Comparison of ENCODE assay signal across 1 cellular context in the genomic region with DNA sequence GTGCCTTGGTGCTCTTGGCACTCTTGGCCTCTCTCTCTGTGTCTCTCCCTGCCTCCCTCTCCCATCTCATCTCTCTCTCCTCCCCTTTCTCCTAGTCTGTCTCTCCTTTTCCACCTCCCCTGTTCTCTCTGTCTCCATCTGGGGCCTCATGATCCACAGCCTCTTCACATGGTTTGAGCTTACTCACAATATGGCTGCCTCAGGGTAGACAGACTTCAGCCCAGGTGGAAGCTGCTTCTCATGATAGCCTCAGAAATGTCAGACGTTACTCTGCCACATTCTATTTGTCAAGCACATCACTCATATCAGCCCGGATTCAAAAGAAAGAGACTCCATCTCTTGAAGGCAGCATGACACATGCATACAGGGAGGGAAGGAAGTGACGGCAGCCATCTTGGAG.
TF ChIP-seq lines count a peak whose summit lies in the region.

No MANE protein-coding gene starts in this region.

TF ChIP-seq in K562, 482 proteins besides CTCF, POLR2A, EP300 and RAD21:
- peak in 2 of 3 experiments; percentile 52 to 80 for TF ChIP-seq YY1 (IDR thresholded peaks at IDR 0.05; ENCODE audit: borderline replicate concordance in 1 of 3, control insufficient read depth in 1 of 3, extremely low read depth in 1 of 3, insufficient read depth in 3 of 3, insufficient read length in 1 of 3, insufficient replicate concordance in 2 of 3, low read depth in 1 of 3, low read length in 2 of 3)
- no peak for TF ChIP-seq ZKSCAN8 (CRISPR knock-in tag; IDR thresholded peaks at IDR 0.05)
- TF ChIP-seq, protein P1, sequence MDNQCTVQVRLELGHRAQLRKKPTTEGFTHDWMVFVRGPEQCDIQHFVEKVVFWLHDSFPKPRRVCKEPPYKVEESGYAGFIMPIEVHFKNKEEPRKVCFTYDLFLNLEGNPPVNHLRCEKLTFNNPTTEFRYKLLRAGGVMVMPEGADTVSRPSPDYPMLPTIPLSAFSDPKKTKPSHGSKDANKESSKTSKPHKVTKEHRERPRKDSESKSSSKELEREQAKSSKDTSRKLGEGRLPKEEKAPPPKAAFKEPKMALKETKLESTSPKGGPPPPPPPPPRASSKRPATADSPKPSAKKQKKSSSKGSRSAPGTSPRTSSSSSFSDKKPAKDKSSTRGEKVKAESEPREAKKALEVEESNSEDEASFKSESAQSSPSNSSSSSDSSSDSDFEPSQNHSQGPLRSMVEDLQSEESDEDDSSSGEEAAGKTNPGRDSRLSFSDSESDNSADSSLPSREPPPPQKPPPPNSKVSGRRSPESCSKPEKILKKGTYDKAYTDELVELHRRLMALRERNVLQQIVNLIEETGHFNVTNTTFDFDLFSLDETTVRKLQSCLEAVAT (IDR thresholded peaks at IDR 0.05), result no peak
- 0 out of 4 replicates have a peak, but pooled peaks of 1 of the 2 experiments have one; percentile 34 for TF ChIP-seq TRIM24 (IDR thresholded peaks at IDR 0.05)
- no peak for TF ChIP-seq PCBP1 (IDR thresholded peaks at IDR 0.05; ENCODE audit: low read depth, low read length, poor library complexity, severe bottlenecking)
- TF ChIP-seq, protein P2, sequence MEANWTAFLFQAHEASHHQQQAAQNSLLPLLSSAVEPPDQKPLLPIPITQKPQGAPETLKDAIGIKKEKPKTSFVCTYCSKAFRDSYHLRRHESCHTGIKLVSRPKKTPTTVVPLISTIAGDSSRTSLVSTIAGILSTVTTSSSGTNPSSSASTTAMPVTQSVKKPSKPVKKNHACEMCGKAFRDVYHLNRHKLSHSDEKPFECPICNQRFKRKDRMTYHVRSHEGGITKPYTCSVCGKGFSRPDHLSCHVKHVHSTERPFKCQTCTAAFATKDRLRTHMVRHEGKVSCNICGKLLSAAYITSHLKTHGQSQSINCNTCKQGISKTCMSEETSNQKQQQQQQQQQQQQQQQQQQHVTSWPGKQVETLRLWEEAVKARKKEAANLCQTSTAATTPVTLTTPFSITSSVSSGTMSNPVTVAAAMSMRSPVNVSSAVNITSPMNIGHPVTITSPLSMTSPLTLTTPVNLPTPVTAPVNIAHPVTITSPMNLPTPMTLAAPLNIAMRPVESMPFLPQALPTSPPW (CRISPR knock-in tag; IDR thresholded peaks at IDR 0.05), result no peak
- TF ChIP-seq ZNF778 (CRISPR knock-in tag; IDR thresholded peaks at IDR 0.05), result no peak
- no peak for TF ChIP-seq TRIM28 (IDR thresholded peaks at IDR 0.05)
- TF ChIP-seq MCM5 (IDR thresholded peaks at IDR 0.05; ENCODE audit: low read depth), result no peak
- TF ChIP-seq, protein P3, sequence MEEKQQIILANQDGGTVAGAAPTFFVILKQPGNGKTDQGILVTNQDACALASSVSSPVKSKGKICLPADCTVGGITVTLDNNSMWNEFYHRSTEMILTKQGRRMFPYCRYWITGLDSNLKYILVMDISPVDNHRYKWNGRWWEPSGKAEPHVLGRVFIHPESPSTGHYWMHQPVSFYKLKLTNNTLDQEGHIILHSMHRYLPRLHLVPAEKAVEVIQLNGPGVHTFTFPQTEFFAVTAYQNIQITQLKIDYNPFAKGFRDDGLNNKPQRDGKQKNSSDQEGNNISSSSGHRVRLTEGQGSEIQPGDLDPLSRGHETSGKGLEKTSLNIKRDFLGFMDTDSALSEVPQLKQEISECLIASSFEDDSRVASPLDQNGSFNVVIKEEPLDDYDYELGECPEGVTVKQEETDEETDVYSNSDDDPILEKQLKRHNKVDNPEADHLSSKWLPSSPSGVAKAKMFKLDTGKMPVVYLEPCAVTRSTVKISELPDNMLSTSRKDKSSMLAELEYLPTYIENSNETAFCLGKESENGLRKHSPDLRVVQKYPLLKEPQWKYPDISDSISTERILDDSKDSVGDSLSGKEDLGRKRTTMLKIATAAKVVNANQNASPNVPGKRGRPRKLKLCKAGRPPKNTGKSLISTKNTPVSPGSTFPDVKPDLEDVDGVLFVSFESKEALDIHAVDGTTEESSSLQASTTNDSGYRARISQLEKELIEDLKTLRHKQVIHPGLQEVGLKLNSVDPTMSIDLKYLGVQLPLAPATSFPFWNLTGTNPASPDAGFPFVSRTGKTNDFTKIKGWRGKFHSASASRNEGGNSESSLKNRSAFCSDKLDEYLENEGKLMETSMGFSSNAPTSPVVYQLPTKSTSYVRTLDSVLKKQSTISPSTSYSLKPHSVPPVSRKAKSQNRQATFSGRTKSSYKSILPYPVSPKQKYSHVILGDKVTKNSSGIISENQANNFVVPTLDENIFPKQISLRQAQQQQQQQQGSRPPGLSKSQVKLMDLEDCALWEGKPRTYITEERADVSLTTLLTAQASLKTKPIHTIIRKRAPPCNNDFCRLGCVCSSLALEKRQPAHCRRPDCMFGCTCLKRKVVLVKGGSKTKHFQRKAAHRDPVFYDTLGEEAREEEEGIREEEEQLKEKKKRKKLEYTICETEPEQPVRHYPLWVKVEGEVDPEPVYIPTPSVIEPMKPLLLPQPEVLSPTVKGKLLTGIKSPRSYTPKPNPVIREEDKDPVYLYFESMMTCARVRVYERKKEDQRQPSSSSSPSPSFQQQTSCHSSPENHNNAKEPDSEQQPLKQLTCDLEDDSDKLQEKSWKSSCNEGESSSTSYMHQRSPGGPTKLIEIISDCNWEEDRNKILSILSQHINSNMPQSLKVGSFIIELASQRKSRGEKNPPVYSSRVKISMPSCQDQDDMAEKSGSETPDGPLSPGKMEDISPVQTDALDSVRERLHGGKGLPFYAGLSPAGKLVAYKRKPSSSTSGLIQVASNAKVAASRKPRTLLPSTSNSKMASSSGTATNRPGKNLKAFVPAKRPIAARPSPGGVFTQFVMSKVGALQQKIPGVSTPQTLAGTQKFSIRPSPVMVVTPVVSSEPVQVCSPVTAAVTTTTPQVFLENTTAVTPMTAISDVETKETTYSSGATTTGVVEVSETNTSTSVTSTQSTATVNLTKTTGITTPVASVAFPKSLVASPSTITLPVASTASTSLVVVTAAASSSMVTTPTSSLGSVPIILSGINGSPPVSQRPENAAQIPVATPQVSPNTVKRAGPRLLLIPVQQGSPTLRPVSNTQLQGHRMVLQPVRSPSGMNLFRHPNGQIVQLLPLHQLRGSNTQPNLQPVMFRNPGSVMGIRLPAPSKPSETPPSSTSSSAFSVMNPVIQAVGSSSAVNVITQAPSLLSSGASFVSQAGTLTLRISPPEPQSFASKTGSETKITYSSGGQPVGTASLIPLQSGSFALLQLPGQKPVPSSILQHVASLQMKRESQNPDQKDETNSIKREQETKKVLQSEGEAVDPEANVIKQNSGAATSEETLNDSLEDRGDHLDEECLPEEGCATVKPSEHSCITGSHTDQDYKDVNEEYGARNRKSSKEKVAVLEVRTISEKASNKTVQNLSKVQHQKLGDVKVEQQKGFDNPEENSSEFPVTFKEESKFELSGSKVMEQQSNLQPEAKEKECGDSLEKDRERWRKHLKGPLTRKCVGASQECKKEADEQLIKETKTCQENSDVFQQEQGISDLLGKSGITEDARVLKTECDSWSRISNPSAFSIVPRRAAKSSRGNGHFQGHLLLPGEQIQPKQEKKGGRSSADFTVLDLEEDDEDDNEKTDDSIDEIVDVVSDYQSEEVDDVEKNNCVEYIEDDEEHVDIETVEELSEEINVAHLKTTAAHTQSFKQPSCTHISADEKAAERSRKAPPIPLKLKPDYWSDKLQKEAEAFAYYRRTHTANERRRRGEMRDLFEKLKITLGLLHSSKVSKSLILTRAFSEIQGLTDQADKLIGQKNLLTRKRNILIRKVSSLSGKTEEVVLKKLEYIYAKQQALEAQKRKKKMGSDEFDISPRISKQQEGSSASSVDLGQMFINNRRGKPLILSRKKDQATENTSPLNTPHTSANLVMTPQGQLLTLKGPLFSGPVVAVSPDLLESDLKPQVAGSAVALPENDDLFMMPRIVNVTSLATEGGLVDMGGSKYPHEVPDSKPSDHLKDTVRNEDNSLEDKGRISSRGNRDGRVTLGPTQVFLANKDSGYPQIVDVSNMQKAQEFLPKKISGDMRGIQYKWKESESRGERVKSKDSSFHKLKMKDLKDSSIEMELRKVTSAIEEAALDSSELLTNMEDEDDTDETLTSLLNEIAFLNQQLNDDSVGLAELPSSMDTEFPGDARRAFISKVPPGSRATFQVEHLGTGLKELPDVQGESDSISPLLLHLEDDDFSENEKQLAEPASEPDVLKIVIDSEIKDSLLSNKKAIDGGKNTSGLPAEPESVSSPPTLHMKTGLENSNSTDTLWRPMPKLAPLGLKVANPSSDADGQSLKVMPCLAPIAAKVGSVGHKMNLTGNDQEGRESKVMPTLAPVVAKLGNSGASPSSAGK (IDR thresholded peaks at IDR 0.05), result 0 out of 2 replicates have a peak, but pooled peaks have one; percentile 37
- TF ChIP-seq, protein P4, sequence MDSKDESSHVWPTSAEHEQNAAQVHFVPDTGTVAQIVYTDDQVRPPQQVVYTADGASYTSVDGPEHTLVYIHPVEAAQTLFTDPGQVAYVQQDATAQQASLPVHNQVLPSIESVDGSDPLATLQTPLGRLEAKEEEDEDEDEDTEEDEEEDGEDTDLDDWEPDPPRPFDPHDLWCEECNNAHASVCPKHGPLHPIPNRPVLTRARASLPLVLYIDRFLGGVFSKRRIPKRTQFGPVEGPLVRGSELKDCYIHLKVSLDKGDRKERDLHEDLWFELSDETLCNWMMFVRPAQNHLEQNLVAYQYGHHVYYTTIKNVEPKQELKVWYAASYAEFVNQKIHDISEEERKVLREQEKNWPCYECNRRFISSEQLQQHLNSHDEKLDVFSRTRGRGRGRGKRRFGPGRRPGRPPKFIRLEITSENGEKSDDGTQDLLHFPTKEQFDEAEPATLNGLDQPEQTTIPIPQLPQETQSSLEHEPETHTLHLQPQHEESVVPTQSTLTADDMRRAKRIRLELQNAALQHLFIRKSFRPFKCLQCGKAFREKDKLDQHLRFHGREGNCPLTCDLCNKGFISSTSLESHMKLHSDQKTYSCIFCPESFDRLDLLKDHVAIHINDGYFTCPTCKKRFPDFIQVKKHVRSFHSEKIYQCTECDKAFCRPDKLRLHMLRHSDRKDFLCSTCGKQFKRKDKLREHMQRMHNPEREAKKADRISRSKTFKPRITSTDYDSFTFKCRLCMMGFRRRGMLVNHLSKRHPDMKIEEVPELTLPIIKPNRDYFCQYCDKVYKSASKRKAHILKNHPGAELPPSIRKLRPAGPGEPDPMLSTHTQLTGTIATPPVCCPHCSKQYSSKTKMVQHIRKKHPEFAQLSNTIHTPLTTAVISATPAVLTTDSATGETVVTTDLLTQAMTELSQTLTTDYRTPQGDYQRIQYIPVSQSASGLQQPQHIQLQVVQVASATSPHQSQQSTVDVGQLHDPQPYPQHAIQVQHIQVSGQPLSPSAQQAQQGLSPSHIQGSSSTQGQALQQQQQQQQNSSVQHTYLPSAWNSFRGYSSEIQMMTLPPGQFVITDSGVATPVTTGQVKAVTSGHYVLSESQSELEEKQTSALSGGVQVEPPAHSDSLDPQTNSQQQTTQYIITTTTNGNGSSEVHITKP (IDR thresholded peaks at IDR 0.05; ENCODE audit: partially characterized antibody), result no peak
- no peak for TF ChIP-seq PTBP1 (IDR thresholded peaks at IDR 0.05; ENCODE audit: low read depth, low read length)
- TF ChIP-seq FIP1L1 (IDR thresholded peaks at IDR 0.05; ENCODE audit: low read depth, low read length, poor library complexity, severe bottlenecking), result no peak
- 0 out of 2 replicates have a peak, but pooled peaks have one; percentile 16 for TF ChIP-seq CBX5 (IDR thresholded peaks at IDR 0.05; ENCODE audit: borderline replicate concordance, low read depth)
- TF ChIP-seq, protein P5, sequence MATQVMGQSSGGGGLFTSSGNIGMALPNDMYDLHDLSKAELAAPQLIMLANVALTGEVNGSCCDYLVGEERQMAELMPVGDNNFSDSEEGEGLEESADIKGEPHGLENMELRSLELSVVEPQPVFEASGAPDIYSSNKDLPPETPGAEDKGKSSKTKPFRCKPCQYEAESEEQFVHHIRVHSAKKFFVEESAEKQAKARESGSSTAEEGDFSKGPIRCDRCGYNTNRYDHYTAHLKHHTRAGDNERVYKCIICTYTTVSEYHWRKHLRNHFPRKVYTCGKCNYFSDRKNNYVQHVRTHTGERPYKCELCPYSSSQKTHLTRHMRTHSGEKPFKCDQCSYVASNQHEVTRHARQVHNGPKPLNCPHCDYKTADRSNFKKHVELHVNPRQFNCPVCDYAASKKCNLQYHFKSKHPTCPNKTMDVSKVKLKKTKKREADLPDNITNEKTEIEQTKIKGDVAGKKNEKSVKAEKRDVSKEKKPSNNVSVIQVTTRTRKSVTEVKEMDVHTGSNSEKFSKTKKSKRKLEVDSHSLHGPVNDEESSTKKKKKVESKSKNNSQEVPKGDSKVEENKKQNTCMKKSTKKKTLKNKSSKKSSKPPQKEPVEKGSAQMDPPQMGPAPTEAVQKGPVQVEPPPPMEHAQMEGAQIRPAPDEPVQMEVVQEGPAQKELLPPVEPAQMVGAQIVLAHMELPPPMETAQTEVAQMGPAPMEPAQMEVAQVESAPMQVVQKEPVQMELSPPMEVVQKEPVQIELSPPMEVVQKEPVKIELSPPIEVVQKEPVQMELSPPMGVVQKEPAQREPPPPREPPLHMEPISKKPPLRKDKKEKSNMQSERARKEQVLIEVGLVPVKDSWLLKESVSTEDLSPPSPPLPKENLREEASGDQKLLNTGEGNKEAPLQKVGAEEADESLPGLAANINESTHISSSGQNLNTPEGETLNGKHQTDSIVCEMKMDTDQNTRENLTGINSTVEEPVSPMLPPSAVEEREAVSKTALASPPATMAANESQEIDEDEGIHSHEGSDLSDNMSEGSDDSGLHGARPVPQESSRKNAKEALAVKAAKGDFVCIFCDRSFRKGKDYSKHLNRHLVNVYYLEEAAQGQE (CRISPR knock-in tag; IDR thresholded peaks at IDR 0.05; ENCODE audit: low read depth), result no peak
- no peak for TF ChIP-seq MYC (IDR thresholded peaks at IDR 0.05; ENCODE audit: low read depth, low read length)
- no peak for TF ChIP-seq MYC (CRISPR knock-in tag; IDR thresholded peaks at IDR 0.05; ENCODE audit: borderline replicate concordance, low read depth)
- TF ChIP-seq, protein P6, sequence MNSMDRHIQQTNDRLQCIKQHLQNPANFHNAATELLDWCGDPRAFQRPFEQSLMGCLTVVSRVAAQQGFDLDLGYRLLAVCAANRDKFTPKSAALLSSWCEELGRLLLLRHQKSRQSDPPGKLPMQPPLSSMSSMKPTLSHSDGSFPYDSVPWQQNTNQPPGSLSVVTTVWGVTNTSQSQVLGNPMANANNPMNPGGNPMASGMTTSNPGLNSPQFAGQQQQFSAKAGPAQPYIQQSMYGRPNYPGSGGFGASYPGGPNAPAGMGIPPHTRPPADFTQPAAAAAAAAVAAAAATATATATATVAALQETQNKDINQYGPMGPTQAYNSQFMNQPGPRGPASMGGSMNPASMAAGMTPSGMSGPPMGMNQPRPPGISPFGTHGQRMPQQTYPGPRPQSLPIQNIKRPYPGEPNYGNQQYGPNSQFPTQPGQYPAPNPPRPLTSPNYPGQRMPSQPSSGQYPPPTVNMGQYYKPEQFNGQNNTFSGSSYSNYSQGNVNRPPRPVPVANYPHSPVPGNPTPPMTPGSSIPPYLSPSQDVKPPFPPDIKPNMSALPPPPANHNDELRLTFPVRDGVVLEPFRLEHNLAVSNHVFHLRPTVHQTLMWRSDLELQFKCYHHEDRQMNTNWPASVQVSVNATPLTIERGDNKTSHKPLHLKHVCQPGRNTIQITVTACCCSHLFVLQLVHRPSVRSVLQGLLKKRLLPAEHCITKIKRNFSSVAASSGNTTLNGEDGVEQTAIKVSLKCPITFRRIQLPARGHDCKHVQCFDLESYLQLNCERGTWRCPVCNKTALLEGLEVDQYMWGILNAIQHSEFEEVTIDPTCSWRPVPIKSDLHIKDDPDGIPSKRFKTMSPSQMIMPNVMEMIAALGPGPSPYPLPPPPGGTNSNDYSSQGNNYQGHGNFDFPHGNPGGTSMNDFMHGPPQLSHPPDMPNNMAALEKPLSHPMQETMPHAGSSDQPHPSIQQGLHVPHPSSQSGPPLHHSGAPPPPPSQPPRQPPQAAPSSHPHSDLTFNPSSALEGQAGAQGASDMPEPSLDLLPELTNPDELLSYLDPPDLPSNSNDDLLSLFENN (IDR thresholded peaks at IDR 0.05; ENCODE audit: low read depth in 2 of 2, low read length in 2 of 2), result no peak
TF ChIP-seq in K562: peak in this region for 4.
